ENCODE assay signal across 8 cellular contexts in the genomic region with DNA sequence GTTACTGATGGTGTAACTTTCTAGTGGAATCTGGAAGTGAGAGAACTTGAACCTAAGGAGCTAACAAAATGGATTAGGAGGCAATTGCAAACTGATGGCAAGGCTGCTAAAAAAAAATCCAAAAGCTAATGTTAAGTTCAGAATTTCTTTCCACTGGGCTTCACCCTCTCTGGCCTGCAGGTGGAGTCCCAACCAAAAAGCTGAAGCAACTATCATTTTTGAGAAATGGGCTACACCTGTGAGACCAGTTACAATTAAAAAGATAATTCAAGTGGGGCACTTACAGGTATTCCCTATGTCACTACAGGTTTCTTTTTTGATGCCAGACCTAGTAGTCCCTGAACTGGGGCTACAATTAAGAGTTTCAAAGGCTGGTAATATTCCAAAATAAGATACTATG.
DNase-seq lines count a peak whose midpoint lies in the region; ATAC-seq, FAIRE-seq and TF ChIP-seq lines count a peak whose summit lies in the region.

No MANE protein-coding gene starts in this region.

- CTCF ChIA-PET in Calu3 (lab: Charles Lee): interaction anchor here (0.6 to 0.9 kb wide), 2 partner anchors 24 to 446 kb away, joined by 3 read pairs; no protein-coding TSS in a partner anchor

- no peaks in the 10 kb centered on the region for H3K27me3 Mint-ChIP-seq in Calu3 (ENCODE audit: unreplicated experiment)

- H3K9me3 Mint-ChIP-seq in Calu3 (ENCODE audit: low read depth, unreplicated experiment): no peaks in the 10 kb centered on the region

- BruUV-seq in Calu3 (replicated peaks; lab: Mats Ljungman, UMichigan): no TSS peak

- intact Hi-C loops in Calu3 (cut with micrococcal nuclease; ENCODE audit: unreplicated experiment): loop anchor here (1.0 to 10.0 kb wide), 4 partner anchors 79 to 445 kb away; no protein-coding TSS in a partner anchor

- DNase-seq in Calu3 (peak; percentile 36), activated gamma-delta T cell (lab: John Stamatoyannopoulos, UW) (no peak), NCI-H2227 treated with DMSO at 0.1 percent for 48 hours (lab: John Stamatoyannopoulos, UW) (no peak), activated gamma-delta T cell treated with Interleukin-2 at 50 U/mL for 16 hours (no peak)

- H3K4me3 Mint-ChIP-seq in Calu3 (ENCODE audit: low read depth, unreplicated experiment): no peak overlapping the region

- H3K4me1 Mint-ChIP-seq in Calu3 (ENCODE audit: low read depth, unreplicated experiment): no peaks in the 10 kb centered on the region

- peak; percentile 38 for FAIRE-seq in islet of Langerhans (lab: Jason Lieb, UNC)

- no peaks in the 10 kb centered on the region for H3K36me3 Mint-ChIP-seq in Calu3 (ENCODE audit: insufficient read depth, unreplicated experiment)

- ATAC-seq in GM21526 (IDR thresholded peaks at IDR 0.05; ENCODE audit: low FRiP score, unreplicated experiment): peak; percentile 61
- ATAC-seq in SK-N-SH treated with all-trans-retinoic acid at 6 μM for 48 hours: peak; percentile 52; the same call in 1 of the 3 replicates
- no peak for ATAC-seq in HG03135 (IDR thresholded peaks at IDR 0.05; ENCODE audit: unreplicated experiment)

- H3K27ac Mint-ChIP-seq in Calu3 (ENCODE audit: unreplicated experiment): no peak overlapping the region

- no peak for TF ChIP-seq CTCF in Calu3 (IDR thresholded peaks at IDR 0.05; ENCODE audit: unreplicated experiment)

TF ChIP-seq in SK-N-SH treated with all-trans-retinoic acid at 6 μM for 48 hours, 23 proteins besides CTCF, POLR2A, EP300 and RAD21:
- TF ChIP-seq BACH2 (CRISPR knock-in tag; IDR thresholded peaks at IDR 0.05; ENCODE audit: borderline replicate concordance) (no peak), ZFP30 (CRISPR knock-in tag; IDR thresholded peaks at IDR 0.05) (no peak), CSRNP3 (CRISPR knock-in tag; IDR thresholded peaks at IDR 0.05) (no peak), ZNF70 (CRISPR knock-in tag; IDR thresholded peaks at IDR 0.05) (no peak)
